In the genomic region with DNA sequence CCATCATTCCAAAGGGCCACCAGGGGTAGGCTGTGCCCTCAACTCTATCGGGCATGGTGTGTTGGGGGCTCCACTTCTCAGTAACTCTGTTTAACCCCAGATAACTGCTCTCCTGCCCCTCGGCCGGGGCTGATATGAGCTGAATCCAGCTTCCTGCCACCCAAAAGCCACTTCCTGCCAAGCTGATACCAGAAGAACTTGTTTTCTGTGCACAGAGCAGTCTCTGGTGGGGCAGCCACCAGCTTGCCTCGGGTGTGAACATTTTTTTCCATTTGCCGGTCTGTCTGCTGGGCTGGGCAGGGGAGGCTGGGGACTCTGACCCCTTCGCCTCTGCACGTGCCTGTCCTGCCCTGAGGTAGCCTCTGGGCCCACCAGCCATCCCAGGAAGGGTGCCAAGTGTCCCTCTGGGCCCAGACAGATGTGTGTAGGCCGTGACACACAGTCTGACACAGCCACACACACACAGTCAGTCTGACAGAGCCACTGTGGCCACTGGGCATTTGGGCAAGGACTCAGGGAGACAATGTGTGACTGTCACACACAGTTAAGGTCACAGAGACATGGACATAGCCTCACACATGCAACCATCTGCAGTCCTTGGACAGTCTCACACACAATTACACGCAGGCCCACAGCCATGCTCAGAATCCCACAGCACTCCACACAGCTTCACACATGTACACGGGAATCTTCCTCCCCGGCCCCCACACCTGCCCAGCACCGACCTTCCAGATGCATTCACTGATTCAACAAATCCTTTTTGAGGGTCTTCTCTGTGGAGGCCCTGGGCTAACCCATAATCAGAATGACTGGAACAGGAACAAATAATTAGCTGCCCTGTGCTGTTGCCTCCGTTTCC, we compare ENCODE assay signal across 1 cellular context.
A peak's percentile ranks its signal among the peaks of the same experiment; 100 is the strongest.
TF ChIP-seq lines count a peak whose summit lies in the region.

No MANE protein-coding gene starts in this region.

TF ChIP-seq in HepG2, 621 proteins besides CTCF, POLR2A, EP300 and RAD21 (continued from another document and continues in another):
- TF ChIP-seq CHD4 (IDR thresholded peaks at IDR 0.05; ENCODE audit: borderline replicate concordance, low read length) = peak; percentile 79; the same call in 1 of the 2 replicates
- no peak for TF ChIP-seq SCMH1 (CRISPR knock-in tag; IDR thresholded peaks at IDR 0.05; ENCODE audit: borderline replicate concordance)
- TF ChIP-seq CBX5 (CRISPR knock-in tag; IDR thresholded peaks at IDR 0.05; ENCODE audit: borderline replicate concordance) = peak; percentile 91; the same call in 1 of the 2 replicates
- peak; percentile 75 for TF ChIP-seq FOSL2 (CRISPR knock-in tag; IDR thresholded peaks at IDR 0.05)
- TF ChIP-seq ZNF207 (IDR thresholded peaks at IDR 0.05; ENCODE audit: borderline replicate concordance) = no peak
- peak; percentile 63; the same call in 1 of the 2 replicates for TF ChIP-seq GPN1 (CRISPR knock-in tag; IDR thresholded peaks at IDR 0.05; ENCODE audit: borderline replicate concordance)
- TF ChIP-seq HOXA3 (CRISPR knock-in tag; IDR thresholded peaks at IDR 0.05) = peak; percentile 95
- TF ChIP-seq HDAC1 (CRISPR knock-in tag; IDR thresholded peaks at IDR 0.05) = peak; percentile 86; the same call in 1 of the 2 replicates
- TF ChIP-seq ZNF12 (CRISPR knock-in tag; IDR thresholded peaks at IDR 0.05) = peak; percentile 54; the same call in 1 of the 2 replicates
- peak; percentile 36; the same call in 1 of the 2 replicates for TF ChIP-seq STAG1 (CRISPR knock-in tag; IDR thresholded peaks at IDR 0.05)
- 0 out of 2 replicates have a peak, but pooled peaks have one; percentile 90 for TF ChIP-seq ZNF251 (CRISPR knock-in tag; IDR thresholded peaks at IDR 0.05)
- TF ChIP-seq ATF5 (CRISPR knock-in tag; IDR thresholded peaks at IDR 0.05; ENCODE audit: low read depth) = 0 out of 2 replicates have a peak, but pooled peaks have one; percentile 75
- peak; percentile 95 for TF ChIP-seq ZBTB38 (CRISPR knock-in tag; IDR thresholded peaks at IDR 0.05)
- TF ChIP-seq KMT2A (CRISPR knock-in tag; IDR thresholded peaks at IDR 0.05) = no peak; the same call in 1 of the 2 replicates
- TF ChIP-seq NFATC3 (CRISPR knock-in tag; IDR thresholded peaks at IDR 0.05) = no peak
- TF ChIP-seq, protein P1, sequence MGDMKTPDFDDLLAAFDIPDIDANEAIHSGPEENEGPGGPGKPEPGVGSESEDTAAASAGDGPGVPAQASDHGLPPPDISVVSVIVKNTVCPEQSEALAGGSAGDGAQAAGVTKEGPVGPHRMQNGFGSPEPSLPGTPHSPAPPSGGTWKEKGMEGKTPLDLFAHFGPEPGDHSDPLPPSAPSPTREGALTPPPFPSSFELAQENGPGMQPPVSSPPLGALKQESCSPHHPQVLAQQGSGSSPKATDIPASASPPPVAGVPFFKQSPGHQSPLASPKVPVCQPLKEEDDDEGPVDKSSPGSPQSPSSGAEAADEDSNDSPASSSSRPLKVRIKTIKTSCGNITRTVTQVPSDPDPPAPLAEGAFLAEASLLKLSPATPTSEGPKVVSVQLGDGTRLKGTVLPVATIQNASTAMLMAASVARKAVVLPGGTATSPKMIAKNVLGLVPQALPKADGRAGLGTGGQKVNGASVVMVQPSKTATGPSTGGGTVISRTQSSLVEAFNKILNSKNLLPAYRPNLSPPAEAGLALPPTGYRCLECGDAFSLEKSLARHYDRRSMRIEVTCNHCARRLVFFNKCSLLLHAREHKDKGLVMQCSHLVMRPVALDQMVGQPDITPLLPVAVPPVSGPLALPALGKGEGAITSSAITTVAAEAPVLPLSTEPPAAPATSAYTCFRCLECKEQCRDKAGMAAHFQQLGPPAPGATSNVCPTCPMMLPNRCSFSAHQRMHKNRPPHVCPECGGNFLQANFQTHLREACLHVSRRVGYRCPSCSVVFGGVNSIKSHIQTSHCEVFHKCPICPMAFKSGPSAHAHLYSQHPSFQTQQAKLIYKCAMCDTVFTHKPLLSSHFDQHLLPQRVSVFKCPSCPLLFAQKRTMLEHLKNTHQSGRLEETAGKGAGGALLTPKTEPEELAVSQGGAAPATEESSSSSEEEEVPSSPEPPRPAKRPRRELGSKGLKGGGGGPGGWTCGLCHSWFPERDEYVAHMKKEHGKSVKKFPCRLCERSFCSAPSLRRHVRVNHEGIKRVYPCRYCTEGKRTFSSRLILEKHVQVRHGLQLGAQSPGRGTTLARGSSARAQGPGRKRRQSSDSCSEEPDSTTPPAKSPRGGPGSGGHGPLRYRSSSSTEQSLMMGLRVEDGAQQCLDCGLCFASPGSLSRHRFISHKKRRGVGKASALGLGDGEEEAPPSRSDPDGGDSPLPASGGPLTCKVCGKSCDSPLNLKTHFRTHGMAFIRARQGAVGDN (CRISPR knock-in tag; IDR thresholded peaks at IDR 0.05) = peak; percentile 99
- TF ChIP-seq, protein P2, sequence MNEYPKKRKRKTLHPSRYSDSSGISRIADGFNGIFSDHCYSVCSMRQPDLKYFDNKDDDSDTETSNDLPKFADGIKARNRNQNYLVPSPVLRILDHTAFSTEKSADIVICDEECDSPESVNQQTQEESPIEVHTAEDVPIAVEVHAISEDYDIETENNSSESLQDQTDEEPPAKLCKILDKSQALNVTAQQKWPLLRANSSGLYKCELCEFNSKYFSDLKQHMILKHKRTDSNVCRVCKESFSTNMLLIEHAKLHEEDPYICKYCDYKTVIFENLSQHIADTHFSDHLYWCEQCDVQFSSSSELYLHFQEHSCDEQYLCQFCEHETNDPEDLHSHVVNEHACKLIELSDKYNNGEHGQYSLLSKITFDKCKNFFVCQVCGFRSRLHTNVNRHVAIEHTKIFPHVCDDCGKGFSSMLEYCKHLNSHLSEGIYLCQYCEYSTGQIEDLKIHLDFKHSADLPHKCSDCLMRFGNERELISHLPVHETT (CRISPR knock-in tag; conservative IDR thresholded peaks at IDR 0.05) = no peak
- peak; percentile 89 for TF ChIP-seq MEIS2 (CRISPR knock-in tag; IDR thresholded peaks at IDR 0.05)
- peak; percentile 76 for TF ChIP-seq TEAD3 (CRISPR knock-in tag; optimal IDR thresholded peaks at IDR 0.05; ENCODE audit: borderline replicate concordance)
- peak; percentile 95 for TF ChIP-seq RARA (CRISPR knock-in tag; IDR thresholded peaks at IDR 0.05)
- no peak for TF ChIP-seq DRAP1 (CRISPR knock-in tag; IDR thresholded peaks at IDR 0.05)
- TF ChIP-seq SIX4 (CRISPR knock-in tag; IDR thresholded peaks at IDR 0.05) = 0 out of 2 replicates have a peak, but pooled peaks have one; percentile 40
- 0 out of 2 replicates have a peak, but pooled peaks have one; percentile 47 for TF ChIP-seq TMF1 (CRISPR knock-in tag; IDR thresholded peaks at IDR 0.05; ENCODE audit: low read depth)
- TF ChIP-seq ZNF296 (CRISPR knock-in tag; conservative IDR thresholded peaks at IDR 0.05) = peak; percentile 98
- TF ChIP-seq SKIL (CRISPR knock-in tag; IDR thresholded peaks at IDR 0.05; ENCODE audit: borderline replicate concordance) = peak; percentile 93
- peak; percentile 57; the same call in 1 of the 2 replicates for TF ChIP-seq ZNF281 (CRISPR knock-in tag; IDR thresholded peaks at IDR 0.05; ENCODE audit: borderline replicate concordance)
- peak; percentile 97 for TF ChIP-seq RXRB (CRISPR knock-in tag; IDR thresholded peaks at IDR 0.05; ENCODE audit: borderline replicate concordance)
- no peak for TF ChIP-seq ATF3 (CRISPR knock-in tag; IDR thresholded peaks at IDR 0.05)
- no peak for TF ChIP-seq RBM39 (IDR thresholded peaks at IDR 0.05; ENCODE audit: low read depth, low read length, poor library complexity, severe bottlenecking)
- TF ChIP-seq, protein P3, sequence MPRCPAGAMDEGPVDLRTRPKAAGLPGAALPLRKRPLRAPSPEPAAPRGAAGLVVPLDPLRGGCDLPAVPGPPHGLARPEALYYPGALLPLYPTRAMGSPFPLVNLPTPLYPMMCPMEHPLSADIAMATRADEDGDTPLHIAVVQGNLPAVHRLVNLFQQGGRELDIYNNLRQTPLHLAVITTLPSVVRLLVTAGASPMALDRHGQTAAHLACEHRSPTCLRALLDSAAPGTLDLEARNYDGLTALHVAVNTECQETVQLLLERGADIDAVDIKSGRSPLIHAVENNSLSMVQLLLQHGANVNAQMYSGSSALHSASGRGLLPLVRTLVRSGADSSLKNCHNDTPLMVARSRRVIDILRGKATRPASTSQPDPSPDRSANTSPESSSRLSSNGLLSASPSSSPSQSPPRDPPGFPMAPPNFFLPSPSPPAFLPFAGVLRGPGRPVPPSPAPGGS (CRISPR knock-in tag; IDR thresholded peaks at IDR 0.05) = peak; percentile 90
- no peak for TF ChIP-seq TRIM22 (IDR thresholded peaks at IDR 0.05)
- TF ChIP-seq ZFP1 (CRISPR knock-in tag; IDR thresholded peaks at IDR 0.05) = peak; percentile 67; the same call in 1 of the 2 replicates
- TF ChIP-seq, protein P4, sequence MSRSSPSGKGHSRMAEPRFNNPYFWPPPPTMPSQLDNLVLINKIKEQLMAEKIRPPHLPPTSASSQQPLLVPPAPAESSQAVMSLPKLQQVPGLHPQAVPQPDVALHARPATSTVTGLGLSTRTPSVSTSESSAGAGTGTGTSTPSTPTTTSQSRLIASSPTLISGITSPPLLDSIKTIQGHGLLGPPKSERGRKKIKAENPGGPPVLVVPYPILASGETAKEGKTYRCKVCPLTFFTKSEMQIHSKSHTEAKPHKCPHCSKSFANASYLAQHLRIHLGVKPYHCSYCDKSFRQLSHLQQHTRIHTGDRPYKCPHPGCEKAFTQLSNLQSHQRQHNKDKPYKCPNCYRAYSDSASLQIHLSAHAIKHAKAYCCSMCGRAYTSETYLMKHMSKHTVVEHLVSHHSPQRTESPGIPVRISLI (CRISPR knock-in tag; IDR thresholded peaks at IDR 0.05; ENCODE audit: borderline replicate concordance) = peak; percentile 93
- TF ChIP-seq, protein P5, sequence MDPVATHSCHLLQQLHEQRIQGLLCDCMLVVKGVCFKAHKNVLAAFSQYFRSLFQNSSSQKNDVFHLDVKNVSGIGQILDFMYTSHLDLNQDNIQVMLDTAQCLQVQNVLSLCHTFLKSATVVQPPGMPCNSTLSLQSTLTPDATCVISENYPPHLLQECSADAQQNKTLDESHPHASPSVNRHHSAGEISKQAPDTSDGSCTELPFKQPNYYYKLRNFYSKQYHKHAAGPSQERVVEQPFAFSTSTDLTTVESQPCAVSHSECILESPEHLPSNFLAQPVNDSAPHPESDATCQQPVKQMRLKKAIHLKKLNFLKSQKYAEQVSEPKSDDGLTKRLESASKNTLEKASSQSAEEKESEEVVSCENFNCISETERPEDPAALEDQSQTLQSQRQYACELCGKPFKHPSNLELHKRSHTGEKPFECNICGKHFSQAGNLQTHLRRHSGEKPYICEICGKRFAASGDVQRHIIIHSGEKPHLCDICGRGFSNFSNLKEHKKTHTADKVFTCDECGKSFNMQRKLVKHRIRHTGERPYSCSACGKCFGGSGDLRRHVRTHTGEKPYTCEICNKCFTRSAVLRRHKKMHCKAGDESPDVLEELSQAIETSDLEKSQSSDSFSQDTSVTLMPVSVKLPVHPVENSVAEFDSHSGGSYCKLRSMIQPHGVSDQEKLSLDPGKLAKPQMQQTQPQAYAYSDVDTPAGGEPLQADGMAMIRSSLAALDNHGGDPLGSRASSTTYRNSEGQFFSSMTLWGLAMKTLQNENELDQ (CRISPR knock-in tag; IDR thresholded peaks at IDR 0.05; ENCODE audit: borderline replicate concordance) = peak; percentile 91; the same call in 1 of the 2 replicates
